8 cellular contexts compared by ENCODE assay signal in the genomic region with DNA sequence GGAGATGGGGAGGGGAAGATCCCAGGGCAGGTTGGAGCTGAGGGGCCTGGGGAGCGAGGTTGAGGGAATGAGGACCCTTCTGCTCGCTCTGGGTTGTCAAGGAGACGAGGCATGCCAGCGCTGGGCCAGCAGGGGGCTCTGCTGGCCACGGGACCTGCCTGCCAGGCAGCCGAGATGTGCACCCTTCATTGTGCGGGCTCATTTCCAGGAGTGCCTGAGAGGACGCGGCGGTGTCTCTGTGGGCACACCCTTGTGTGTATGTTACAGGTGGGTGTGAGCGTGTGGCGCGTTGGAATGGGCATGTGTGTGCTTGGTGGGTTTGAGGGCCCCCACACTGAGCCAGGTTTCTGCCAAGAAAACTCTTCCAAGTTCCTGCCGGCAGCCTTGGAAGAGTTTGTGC. TPM values are rescaled to one million over a fixed set of nuclear protein-coding genes. Genes with fewer than 3 reads are reported as not detected.
DNase-seq lines count a peak whose midpoint lies in the region; ATAC-seq and TF ChIP-seq lines count a peak whose summit lies in the region.

No MANE protein-coding gene starts in this region.

- no peaks in the 10 kb centered on the region for H3K27me3 ChIP-seq in Loucy (ENCODE audit: insufficient read depth, low read length, poor library complexity, severe bottlenecking)

- H3K9ac ChIP-seq in Loucy (ENCODE audit: low read depth, low read length, poor library complexity, severe bottlenecking): no peak overlapping the region

- H2AFZ ChIP-seq in Loucy (ENCODE audit: low read length): no peak overlapping the region

- H3K9me3 Mint-ChIP-seq in activated naive CD4-positive, alpha-beta T cell treated with anti-CD3 and anti-CD28 coated beads, Interleukin-2, amount 50 U/mL, for 72 hours: no peaks in the 10 kb centered on the region

- H3K4me1 ChIP-seq in Loucy (ENCODE audit: insufficient read depth, low read length, poor library complexity, severe bottlenecking): peaks cover 15% of the 10 kb centered on the region

- TF ChIP-seq CTCF in Loucy (conservative IDR thresholded peaks at IDR 0.05; ENCODE audit: low read length): peak; percentile 83

- peaks cover 2% of the 10 kb centered on the region; the same call in 1 of the 2 replicates for H3K36me3 ChIP-seq in Loucy (ENCODE audit: insufficient read depth, low read length)

- intact Hi-C loops in left cardiac atrium (cut with DNase I): loop anchor here (5.0 kb wide), 2 partner anchors 33 to 43 kb away; no protein-coding TSS in a partner anchor

- H3K9me3 ChIP-seq in Loucy (ENCODE audit: insufficient read depth, low read depth, low read length): no peaks in the 10 kb centered on the region

- no peaks in the 10 kb centered on the region for H3F3A ChIP-seq in Loucy (ENCODE audit: low read depth)

- no peaks in the 10 kb centered on the region for H3K36me3 Mint-ChIP-seq in activated naive CD4-positive, alpha-beta T cell treated with anti-CD3 and anti-CD28 coated beads, Interleukin-2, amount 50 U/mL, for 72 hours

- H3K4me3 ChIP-seq in Loucy (ENCODE audit: low read length, poor library complexity, severe bottlenecking): no peak overlapping the region

- H3K4me2 ChIP-seq in Loucy (ENCODE audit: low read depth, low read length, poor library complexity, severe bottlenecking): no peak overlapping the region

- H3K27ac Mint-ChIP-seq in activated naive CD4-positive, alpha-beta T cell treated with anti-CD3 and anti-CD28 coated beads, Interleukin-2, amount 50 U/mL, for 72 hours: no peak overlapping the region

- peak; percentile 78 to 91 for ATAC-seq in activated naive CD4-positive, alpha-beta T cell treated with anti-CD3 and anti-CD28 coated beads, Interleukin-2, amount 50 U/mL, for 72 hours
- ATAC-seq in left cardiac atrium (peak; percentile 70 to 75), HG03442 (IDR thresholded peaks at IDR 0.05; ENCODE audit: unreplicated experiment) (no peak), HG02610 (IDR thresholded peaks at IDR 0.05; ENCODE audit: unreplicated experiment) (no peak)

- H3K79me2 ChIP-seq in Loucy (ENCODE audit: insufficient read depth, low read length): peaks cover 86% of the 10 kb centered on the region

- peaks cover 68% of the 10 kb centered on the region for H4K20me1 ChIP-seq in Loucy (ENCODE audit: insufficient read depth, low read length, poor library complexity, severe bottlenecking)

- H3K9me2 ChIP-seq in Loucy (replicated peaks; ENCODE audit: low read depth, low read length): no peaks in the 10 kb centered on the region

- peak; percentile 78 for DNase-seq in EH (ENCODE audit: low read depth)
- peak; percentile 70 for DNase-seq in SK-N-DZ (ENCODE audit: low spot score)
- peak in 1 of 2 donors; percentile 64 for DNase-seq in activated naive CD4-positive, alpha-beta T cell treated with anti-CD3 and anti-CD28 coated beads, Interleukin-2, amount 50 U/mL, for 72 hours (ENCODE audit: low spot score in 2 of 2)
- peak; percentile 82 for DNase-seq in left cardiac atrium
- peak; percentile 86 for DNase-seq in retina

RNA-seq across cellular contexts. Expression of a gene that starts 15.9 kb away (rescaled TPM):
- 18.2 and 21.7 TPM in 2 replicates for polyA plus RNA-seq in SK-N-DZ (2014; cell fraction: cytosol; rRNA removed)
- 20.8 and 21.0 TPM in 2 replicates for polyA plus RNA-seq in SK-N-DZ (2014; cell fraction: nucleus; rRNA removed)
- total RNA-seq in activated naive CD4-positive, alpha-beta T cell treated with anti-CD3 and anti-CD28 coated beads, Interleukin-2, amount 50 U/mL, for 72 hours: 1 to 10 TPM in 1 of 2 donors, under 1 TPM in 1; 0.43 to 1.3 TPM
- 10 to 100 TPM; 54.1 to 91.9 TPM for total RNA-seq in left cardiac atrium

Comparison
In these comparisons a context has a peak if more than half of its experiments do, and no peak if none do; other contexts are left out.
1. ATAC-seq: peak in activated naive CD4-positive, alpha-beta T cell treated with anti-CD3 and anti-CD28 coated beads, Interleukin-2, amount 50 U/mL, for 72 hours (2 of 2) and left cardiac atrium (2 of 2); none in HG03442 (single experiment) and HG02610 (single experiment).
2. RNA of a gene that starts 15.9 kb away (total RNA-seq): 54.1 to 91.9 TPM in left cardiac atrium; 0.43 to 1.3 TPM in activated naive CD4-positive, alpha-beta T cell treated with anti-CD3 and anti-CD28 coated beads, Interleukin-2, amount 50 U/mL, for 72 hours; every median in the first group is over 10 times any median in the second.